Comparison of ENCODE assay signal across 1 cellular context in the genomic region with DNA sequence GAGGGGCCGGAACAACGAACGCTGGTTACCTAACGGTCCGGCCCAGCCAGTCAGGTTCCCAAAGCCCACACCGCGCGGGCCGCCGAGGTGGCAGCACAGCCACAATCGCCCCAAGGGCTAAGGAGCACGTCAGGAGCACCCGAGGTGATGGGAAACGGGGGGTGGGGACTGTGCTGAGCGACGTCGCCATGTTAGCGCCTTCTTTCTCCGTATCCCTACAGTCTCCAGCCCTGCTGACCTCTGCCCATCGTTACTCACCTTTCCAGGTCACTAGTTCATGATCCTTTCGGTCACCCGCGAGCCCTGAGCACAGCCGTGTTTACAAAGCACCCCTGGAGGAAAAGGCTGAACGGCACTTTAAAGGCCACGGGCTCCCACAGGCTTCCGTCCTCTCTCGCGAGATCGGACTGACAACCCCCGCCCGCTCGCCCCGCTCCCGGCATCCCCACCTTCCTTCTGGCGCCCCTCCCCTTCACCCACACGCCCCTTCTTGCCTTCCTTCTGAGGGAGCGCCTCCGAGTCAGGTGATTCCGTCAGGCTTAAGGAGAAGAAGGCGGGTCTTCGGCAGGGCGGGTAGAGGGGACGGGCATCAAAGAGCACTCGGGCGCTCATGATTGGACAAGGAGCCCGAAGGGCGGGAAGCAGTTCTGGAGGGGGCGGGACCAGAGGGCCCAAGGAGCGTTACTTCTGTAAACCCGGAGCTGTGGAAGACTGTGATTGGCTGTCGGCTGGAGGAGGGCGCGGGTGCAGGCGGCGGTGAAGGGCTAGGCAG.
TF ChIP-seq lines count a peak whose summit lies in the region.

TSS of gene ATF2 (minus strand) at position 412 of the 772 bp plus-strand sequence. CDS start 31,760 bp downstream, outside the sequence.

TF ChIP-seq in HepG2, 621 proteins besides CTCF, POLR2A, EP300 and RAD21 (continued from another document and continues in another):
- TF ChIP-seq ZBTB4 (CRISPR knock-in tag; IDR thresholded peaks at IDR 0.05; ENCODE audit: borderline replicate concordance): peak; percentile 77; the same call in 1 of the 2 replicates
- TF ChIP-seq HNRNPUL1 (IDR thresholded peaks at IDR 0.05; ENCODE audit: low read depth, low read length): no peak
- TF ChIP-seq KLF6 (CRISPR knock-in tag; IDR thresholded peaks at IDR 0.05): peak; percentile 38
- TF ChIP-seq YEATS4 (CRISPR knock-in tag; IDR thresholded peaks at IDR 0.05; ENCODE audit: borderline replicate concordance): peak; percentile 98
- peak; percentile 30 for TF ChIP-seq ZNF335 (CRISPR knock-in tag; IDR thresholded peaks at IDR 0.05)
- peak; percentile 95 for TF ChIP-seq ZNF747 (CRISPR knock-in tag; IDR thresholded peaks at IDR 0.05; ENCODE audit: borderline replicate concordance)
- TF ChIP-seq ZNF296 (CRISPR knock-in tag; conservative IDR thresholded peaks at IDR 0.05): peak; percentile 63; the same call in 1 of the 2 replicates
- peak; percentile 78 for TF ChIP-seq TARDBP (CRISPR knock-in tag; IDR thresholded peaks at IDR 0.05)
- peak; percentile 89 for TF ChIP-seq RBFOX2 (IDR thresholded peaks at IDR 0.05; ENCODE audit: low read depth, low read length)
- peak; percentile 65 for TF ChIP-seq GATAD2A (CRISPR knock-in tag; IDR thresholded peaks at IDR 0.05)
- TF ChIP-seq FOXK1 (CRISPR knock-in tag; IDR thresholded peaks at IDR 0.05; ENCODE audit: borderline replicate concordance, low read depth): peak; percentile 79; the same call in 1 of the 2 replicates
- TF ChIP-seq ZHX1 (CRISPR knock-in tag; IDR thresholded peaks at IDR 0.05; ENCODE audit: low read depth): peak; percentile 92
- TF ChIP-seq SP5 (CRISPR knock-in tag; IDR thresholded peaks at IDR 0.05; ENCODE audit: borderline replicate concordance, low read depth): peak; percentile 84
- TF ChIP-seq ATF1 (CRISPR knock-in tag; IDR thresholded peaks at IDR 0.05): peak; percentile 51; the same call in 1 of the 2 replicates
- TF ChIP-seq, protein P1, sequence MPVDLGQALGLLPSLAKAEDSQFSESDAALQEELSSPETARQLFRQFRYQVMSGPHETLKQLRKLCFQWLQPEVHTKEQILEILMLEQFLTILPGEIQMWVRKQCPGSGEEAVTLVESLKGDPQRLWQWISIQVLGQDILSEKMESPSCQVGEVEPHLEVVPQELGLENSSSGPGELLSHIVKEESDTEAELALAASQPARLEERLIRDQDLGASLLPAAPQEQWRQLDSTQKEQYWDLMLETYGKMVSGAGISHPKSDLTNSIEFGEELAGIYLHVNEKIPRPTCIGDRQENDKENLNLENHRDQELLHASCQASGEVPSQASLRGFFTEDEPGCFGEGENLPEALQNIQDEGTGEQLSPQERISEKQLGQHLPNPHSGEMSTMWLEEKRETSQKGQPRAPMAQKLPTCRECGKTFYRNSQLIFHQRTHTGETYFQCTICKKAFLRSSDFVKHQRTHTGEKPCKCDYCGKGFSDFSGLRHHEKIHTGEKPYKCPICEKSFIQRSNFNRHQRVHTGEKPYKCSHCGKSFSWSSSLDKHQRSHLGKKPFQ (CRISPR knock-in tag; IDR thresholded peaks at IDR 0.05; ENCODE audit: insufficient replicate concordance): peak; percentile 67
- TF ChIP-seq TOPORS (CRISPR knock-in tag; IDR thresholded peaks at IDR 0.05): no peak; the same call in 1 of the 2 replicates
- peak; percentile 92 for TF ChIP-seq TBX2 (CRISPR knock-in tag; IDR thresholded peaks at IDR 0.05; ENCODE audit: borderline replicate concordance)
- TF ChIP-seq ZIK1 (CRISPR knock-in tag; IDR thresholded peaks at IDR 0.05; ENCODE audit: borderline replicate concordance, low read depth): no peak
- peak; percentile 57 for TF ChIP-seq SALL2 (CRISPR knock-in tag; IDR thresholded peaks at IDR 0.05)
- no peak for TF ChIP-seq FOSL1 (CRISPR knock-in tag; IDR thresholded peaks at IDR 0.05; ENCODE audit: borderline replicate concordance)
- peak; percentile 86 for TF ChIP-seq NFYC (CRISPR knock-in tag; IDR thresholded peaks at IDR 0.05)
- peak; percentile 49; the same call in 1 of the 2 replicates for TF ChIP-seq JUN (CRISPR knock-in tag; IDR thresholded peaks at IDR 0.05)
- no peak for TF ChIP-seq LCORL (IDR thresholded peaks at IDR 0.05)
- TF ChIP-seq LCORL (CRISPR knock-in tag; IDR thresholded peaks at IDR 0.05): peak; percentile 84
- TF ChIP-seq, protein P2, sequence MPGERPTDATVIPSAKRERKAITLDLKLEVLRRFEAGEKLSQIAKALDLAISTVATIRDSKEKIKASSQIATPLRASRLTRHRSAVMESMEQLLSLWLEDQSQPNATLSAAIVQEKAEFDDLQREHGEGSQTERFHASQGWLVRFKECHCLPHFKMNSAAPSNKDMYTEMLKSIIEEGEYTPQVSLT (CRISPR knock-in tag; IDR thresholded peaks at IDR 0.05; ENCODE audit: borderline replicate concordance, low read depth): no peak
- no peak for TF ChIP-seq ZNF496 (CRISPR knock-in tag; IDR thresholded peaks at IDR 0.05; ENCODE audit: insufficient replicate concordance)
- TF ChIP-seq SRSF1 (optimal IDR thresholded peaks at IDR 0.05; ENCODE audit: low read depth, low read length): peak; percentile 21
- TF ChIP-seq ZNF609 (CRISPR knock-in tag; IDR thresholded peaks at IDR 0.05; ENCODE audit: borderline replicate concordance): peak; percentile 71
- TF ChIP-seq YEATS2 (CRISPR knock-in tag; IDR thresholded peaks at IDR 0.05; ENCODE audit: borderline replicate concordance): peak; percentile 95
- peak; percentile 53; the same call in 1 of the 2 replicates for TF ChIP-seq NCOA2 (CRISPR knock-in tag; IDR thresholded peaks at IDR 0.05)
- TF ChIP-seq ZNF879 (CRISPR knock-in tag; IDR thresholded peaks at IDR 0.05): peak; percentile 91
- peak; percentile 87 for TF ChIP-seq ZNF317 (CRISPR knock-in tag; IDR thresholded peaks at IDR 0.05)
- no peak for TF ChIP-seq RELA (CRISPR knock-in tag; IDR thresholded peaks at IDR 0.05)
- TF ChIP-seq, protein P3, sequence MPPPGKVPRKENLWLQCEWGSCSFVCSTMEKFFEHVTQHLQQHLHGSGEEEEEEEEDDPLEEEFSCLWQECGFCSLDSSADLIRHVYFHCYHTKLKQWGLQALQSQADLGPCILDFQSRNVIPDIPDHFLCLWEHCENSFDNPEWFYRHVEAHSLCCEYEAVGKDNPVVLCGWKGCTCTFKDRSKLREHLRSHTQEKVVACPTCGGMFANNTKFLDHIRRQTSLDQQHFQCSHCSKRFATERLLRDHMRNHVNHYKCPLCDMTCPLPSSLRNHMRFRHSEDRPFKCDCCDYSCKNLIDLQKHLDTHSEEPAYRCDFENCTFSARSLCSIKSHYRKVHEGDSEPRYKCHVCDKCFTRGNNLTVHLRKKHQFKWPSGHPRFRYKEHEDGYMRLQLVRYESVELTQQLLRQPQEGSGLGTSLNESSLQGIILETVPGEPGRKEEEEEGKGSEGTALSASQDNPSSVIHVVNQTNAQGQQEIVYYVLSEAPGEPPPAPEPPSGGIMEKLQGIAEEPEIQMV (CRISPR knock-in tag; IDR thresholded peaks at IDR 0.05; ENCODE audit: low read depth): peak; percentile 78
- no peak for TF ChIP-seq ZBTB7B (CRISPR knock-in tag; IDR thresholded peaks at IDR 0.05)
- TF ChIP-seq ZFP91 (CRISPR knock-in tag; IDR thresholded peaks at IDR 0.05; ENCODE audit: borderline replicate concordance): peak; percentile 98
- TF ChIP-seq, protein P4, sequence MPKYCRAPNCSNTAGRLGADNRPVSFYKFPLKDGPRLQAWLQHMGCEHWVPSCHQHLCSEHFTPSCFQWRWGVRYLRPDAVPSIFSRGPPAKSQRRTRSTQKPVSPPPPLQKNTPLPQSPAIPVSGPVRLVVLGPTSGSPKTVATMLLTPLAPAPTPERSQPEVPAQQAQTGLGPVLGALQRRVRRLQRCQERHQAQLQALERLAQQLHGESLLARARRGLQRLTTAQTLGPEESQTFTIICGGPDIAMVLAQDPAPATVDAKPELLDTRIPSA (CRISPR knock-in tag; IDR thresholded peaks at IDR 0.05; ENCODE audit: borderline replicate concordance): no peak; the same call in none of the 2 replicates
- TF ChIP-seq DRAP1 (CRISPR knock-in tag; IDR thresholded peaks at IDR 0.05): peak; percentile 93
